Comparison of ENCODE assay signal across 8 cellular contexts in the genomic region with DNA sequence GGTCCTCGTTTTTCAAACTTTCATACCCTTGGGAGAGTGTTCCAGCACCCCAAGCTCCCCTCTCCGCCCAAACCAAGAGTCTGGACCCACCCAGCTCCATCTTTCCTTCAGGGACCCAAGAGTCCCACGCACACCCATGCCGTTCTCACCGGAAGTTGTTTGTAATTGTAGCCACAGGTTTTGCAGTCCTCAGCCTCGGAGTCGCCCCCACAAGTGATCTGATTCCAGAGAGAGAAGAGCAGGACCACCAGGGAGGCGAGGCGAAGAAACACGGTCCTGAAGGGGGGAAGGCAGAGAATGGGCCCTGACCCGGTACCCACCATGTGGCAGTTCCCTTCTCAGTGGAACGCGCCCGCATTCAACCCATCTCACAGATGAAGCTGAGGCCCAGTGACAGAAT. TPM values are rescaled to one million over a fixed set of nuclear protein-coding genes. Genes with fewer than 3 reads are reported as not detected.
DNase-seq lines count a peak whose midpoint lies in the region; ATAC-seq and TF ChIP-seq lines count a peak whose summit lies in the region.

No MANE protein-coding gene starts in this region.

- H3K36me3 ChIP-seq in CD4-positive, CD25-positive, alpha-beta regulatory T cell (ENCODE audit: control insufficient read depth, insufficient read depth, low read length), result peaks cover 6% of the 10 kb centered on the region
- no peaks in the 10 kb centered on the region for H3K36me3 ChIP-seq in neural progenitor cell
- peaks cover 12% of the 10 kb centered on the region for H3K36me3 ChIP-seq in MG63

- H3K36me3 Mint-ChIP-seq in CD4-positive, CD25-positive, alpha-beta regulatory T cell, result peaks cover 4% of the 10 kb centered on the region
- H3K36me3 Mint-ChIP-seq in effector memory CD8-positive, alpha-beta T cell (ENCODE audit: insufficient read depth), result peaks cover 32% of the 10 kb centered on the region
- H3K36me3 Mint-ChIP-seq in neural progenitor cell (peaks cover 13% of the 10 kb centered on the region), chondrocyte (ENCODE audit: low read depth) (peaks cover 3% of the 10 kb centered on the region)

- peaks cover 2% of the 10 kb centered on the region for H4K20me1 ChIP-seq in neural progenitor cell (ENCODE audit: low read depth)

- H3K9ac ChIP-seq in neural progenitor cell, result no peak overlapping the region

- H3K4me2 ChIP-seq in neural progenitor cell, result no peak overlapping the region

- peak overlapping the region; percentile 37 for H3K4me3 ChIP-seq in CD4-positive, CD25-positive, alpha-beta regulatory T cell (ENCODE audit: low read depth, low read length)
- H3K4me3 ChIP-seq in LNCaP clone FGC (ENCODE audit: low read depth, low read length) (peak overlapping the region; percentile 39), neural progenitor cell (no peak overlapping the region), MG63 (no peak overlapping the region)

- no peak overlapping the region for H3K27ac Mint-ChIP-seq in CD4-positive, CD25-positive, alpha-beta regulatory T cell
- H3K27ac Mint-ChIP-seq in effector memory CD8-positive, alpha-beta T cell, result peak overlapping the region; percentile 56 to 62
- H3K27ac Mint-ChIP-seq in neural progenitor cell (peak overlapping the region; percentile 22), chondrocyte (ENCODE audit: unreplicated experiment) (no peak overlapping the region)

- H3K27me3 ChIP-seq in CD4-positive, CD25-positive, alpha-beta regulatory T cell (ENCODE audit: control insufficient read depth, insufficient read depth, low read length), result no peaks in the 10 kb centered on the region
- peaks cover 39% of the 10 kb centered on the region for H3K27me3 ChIP-seq in neural progenitor cell
- H3K27me3 ChIP-seq in MG63, result peaks cover 5% of the 10 kb centered on the region

- peaks cover 16 to 57% (median 37%) of the 10 kb centered on the region in 4 donors for H3K4me1 Mint-ChIP-seq in CD4-positive, CD25-positive, alpha-beta regulatory T cell
- peaks cover 41 to 44% of the 10 kb centered on the region in 2 donors for H3K4me1 Mint-ChIP-seq in effector memory CD8-positive, alpha-beta T cell (ENCODE audit: low read depth in 2 of 2)
- H3K4me1 Mint-ChIP-seq in neural progenitor cell (peaks cover 22% of the 10 kb centered on the region), chondrocyte (ENCODE audit: low read depth) (peaks cover 41% of the 10 kb centered on the region)

- peaks cover 46% of the 10 kb centered on the region for H3K4me1 ChIP-seq in CD4-positive, CD25-positive, alpha-beta regulatory T cell (ENCODE audit: control insufficient read depth, insufficient read depth, low read length, poor library complexity, severe bottlenecking)
- H3K4me1 ChIP-seq in neural progenitor cell, result peaks cover 4% of the 10 kb centered on the region

- no peak for DNase-seq in CD4-positive, CD25-positive, alpha-beta regulatory T cell
- DNase-seq in LNCaP clone FGC (ENCODE audit: low read depth) (no peak), neural progenitor cell (ENCODE audit: low spot score) (no peak), GM19238 (ENCODE audit: insufficient read length, low spot score) (no peak), DMS53 (lab: John Stamatoyannopoulos, UW) (no peak), chondrocyte (ENCODE audit: low spot score) (no peak), MG63 (no peak)
- DNase-seq in effector memory CD8-positive, alpha-beta T cell, result no peak

- no peak for ATAC-seq in CD4-positive, CD25-positive, alpha-beta regulatory T cell (ENCODE audit: low read depth in 2 of 2)
- no peak for ATAC-seq in effector memory CD8-positive, alpha-beta T cell (replicated peaks)

- H3K27ac ChIP-seq in CD4-positive, CD25-positive, alpha-beta regulatory T cell (ENCODE audit: insufficient read depth, low read length, poor library complexity, severe bottlenecking), result no peak overlapping the region
- no peak overlapping the region for H3K27ac ChIP-seq in neural progenitor cell

- H3K79me2 ChIP-seq in neural progenitor cell (ENCODE audit: low read depth), result peaks cover 9% of the 10 kb centered on the region

- TF ChIP-seq CTCF in LNCaP clone FGC (IDR thresholded peaks at IDR 0.05; ENCODE audit: control insufficient read depth, extremely low read depth, insufficient read depth) (no peak), neural progenitor cell (IDR thresholded peaks at IDR 0.05) (no peak), chondrocyte (IDR thresholded peaks at IDR 0.05) (no peak)

- peak overlapping the region; percentile 87 to 98 (median 88) for H3K4me3 Mint-ChIP-seq in CD4-positive, CD25-positive, alpha-beta regulatory T cell
- peak overlapping the region; percentile 84 to 95 for H3K4me3 Mint-ChIP-seq in effector memory CD8-positive, alpha-beta T cell
- no peak overlapping the region for H3K4me3 Mint-ChIP-seq in neural progenitor cell
- no peak overlapping the region for H3K4me3 Mint-ChIP-seq in chondrocyte (ENCODE audit: unreplicated experiment)

- no peaks in the 10 kb centered on the region for H3K9me3 Mint-ChIP-seq in CD4-positive, CD25-positive, alpha-beta regulatory T cell
- H3K9me3 Mint-ChIP-seq in effector memory CD8-positive, alpha-beta T cell, result no peaks in the 10 kb centered on the region
- peaks cover 34% of the 10 kb centered on the region for H3K9me3 Mint-ChIP-seq in neural progenitor cell
- H3K9me3 Mint-ChIP-seq in chondrocyte (ENCODE audit: low read depth), result no peaks in the 10 kb centered on the region

- H3F3A ChIP-seq in neural progenitor cell (ENCODE audit: low read depth), result peaks cover 21% of the 10 kb centered on the region

- peaks cover 13% of the 10 kb centered on the region for H3K27me3 Mint-ChIP-seq in CD4-positive, CD25-positive, alpha-beta regulatory T cell
- H3K27me3 Mint-ChIP-seq in effector memory CD8-positive, alpha-beta T cell, result no peaks in the 10 kb centered on the region
- H3K27me3 Mint-ChIP-seq in neural progenitor cell (ENCODE audit: insufficient read depth, low read depth) (peaks cover 12% of the 10 kb centered on the region), chondrocyte (ENCODE audit: low read depth) (no peaks in the 10 kb centered on the region)

- no peaks in the 10 kb centered on the region for H3K9me3 ChIP-seq in CD4-positive, CD25-positive, alpha-beta regulatory T cell (ENCODE audit: control insufficient read depth in 2 of 2, low read length in 2 of 2)
- no peaks in the 10 kb centered on the region for H3K9me3 ChIP-seq in neural progenitor cell (ENCODE audit: low read depth)
- H3K9me3 ChIP-seq in MG63, result peaks cover 5% of the 10 kb centered on the region; the same call in 1 of the 2 replicates

- no peak overlapping the region for H2AFZ ChIP-seq in neural progenitor cell (replicated peaks)

RNA-seq across cellular contexts. Expression of gene LENG1, which starts 3.4 kb away (rescaled TPM):
- total RNA-seq in CD4-positive, CD25-positive, alpha-beta regulatory T cell, result 9.3 TPM
- polyA plus RNA-seq in CD4-positive, CD25-positive, alpha-beta regulatory T cell, result 10 to 100 TPM; 12.2 to 17.5 (median 13.8) TPM
- total RNA-seq in neural progenitor cell (ENCODE audit: low replicate concordance), result 2.7 and 5.4 TPM in 2 replicates
- 4.4 to 6.0 TPM (median 4.5 TPM) in 3 replicates for total RNA-seq in chondrocyte
- total RNA-seq in MG63 (2014; rRNA removed; shearing (Covaris generic); ENCODE audit: low replicate concordance), result 11.1 and 18.2 TPM in 2 replicates

RNA-seq across cellular contexts. Expression of gene TMC4, which starts 10.1 kb away (rescaled TPM):
- 1.1 TPM for total RNA-seq in CD4-positive, CD25-positive, alpha-beta regulatory T cell
- polyA plus RNA-seq in CD4-positive, CD25-positive, alpha-beta regulatory T cell, result under 1 TPM in 3 of 4 donors, not detected in 1; 0.42 to 0.60 (median 0.49) TPM
- 0.46 TPM in 1 of 2 replicates, not detected in the other for total RNA-seq in neural progenitor cell (ENCODE audit: low replicate concordance)
- 0.73 to 3.7 TPM (median 3.2 TPM) in 3 replicates for total RNA-seq in chondrocyte
- total RNA-seq in MG63 (2014; rRNA removed; shearing (Covaris generic); ENCODE audit: low replicate concordance), result not detected in 2 replicates

RNA-seq across cellular contexts. Expression of gene CNOT3, which starts 25.3 kb away (rescaled TPM):
- total RNA-seq in CD4-positive, CD25-positive, alpha-beta regulatory T cell, result 56.9 TPM
- polyA plus RNA-seq in CD4-positive, CD25-positive, alpha-beta regulatory T cell, result 1 to 10 TPM; 3.9 to 6.6 (median 5.9) TPM
- total RNA-seq in neural progenitor cell (ENCODE audit: low replicate concordance) (23.2 and 29.4 TPM in 2 replicates), chondrocyte (33.1 to 47.3 TPM (median 33.7 TPM) in 3 replicates)
- total RNA-seq in MG63 (2014; rRNA removed; shearing (Covaris generic); ENCODE audit: low replicate concordance), result 9.0 and 38.0 TPM in 2 replicates

RNA-seq across cellular contexts. Expression of gene MBOAT7, which starts 26.5 kb away (rescaled TPM):
- total RNA-seq in CD4-positive, CD25-positive, alpha-beta regulatory T cell, result 25.8 TPM
- polyA plus RNA-seq in CD4-positive, CD25-positive, alpha-beta regulatory T cell, result 10 to 100 TPM; 10.8 to 17.2 (median 15.0) TPM
- 20.0 and 91.0 TPM in 2 replicates for total RNA-seq in neural progenitor cell (ENCODE audit: low replicate concordance)
- 71.4 to 83.8 TPM (median 76.6 TPM) in 3 replicates for total RNA-seq in chondrocyte
- total RNA-seq in MG63 (2014; rRNA removed; shearing (Covaris generic); ENCODE audit: low replicate concordance), result 15.7 and 43.2 TPM in 2 replicates

RNA-seq across cellular contexts. Expression of gene TSEN34, which starts 28.2 kb away (rescaled TPM):
- 10.1 TPM for total RNA-seq in CD4-positive, CD25-positive, alpha-beta regulatory T cell
- 10 to 100 TPM; 36.6 to 55.5 (median 49.7) TPM for polyA plus RNA-seq in CD4-positive, CD25-positive, alpha-beta regulatory T cell
- 10.3 and 37.3 TPM in 2 replicates for total RNA-seq in neural progenitor cell (ENCODE audit: low replicate concordance)
- total RNA-seq in chondrocyte, result 39.6 to 46.2 TPM (median 40.5 TPM) in 3 replicates
- 68.7 and 103 TPM in 2 replicates for total RNA-seq in MG63 (2014; rRNA removed; shearing (Covaris generic); ENCODE audit: low replicate concordance)

Comparison
In these comparisons a context has a peak if more than half of its experiments do, and no peak if none do; other contexts are left out.
1. H3K4me3 ChIP-seq: peak in CD4-positive, CD25-positive, alpha-beta regulatory T cell (single experiment) and LNCaP clone FGC (single experiment); none in neural progenitor cell (single experiment) and MG63 (single experiment).
2. H3K27ac Mint-ChIP-seq: peak in effector memory CD8-positive, alpha-beta T cell (2 of 2) and neural progenitor cell (single experiment); none in CD4-positive, CD25-positive, alpha-beta regulatory T cell (0 of 3) and chondrocyte (single experiment).
3. H3K4me3 Mint-ChIP-seq: peak in CD4-positive, CD25-positive, alpha-beta regulatory T cell (4 of 4) and effector memory CD8-positive, alpha-beta T cell (2 of 2); none in neural progenitor cell (single experiment) and chondrocyte (single experiment).